ENCODE assay signal across 8 cellular contexts in genomic region chr11:45917286-45917622, GRCh38. TPM values are rescaled to one million over a fixed set of nuclear protein-coding genes. Genes with fewer than 3 reads are reported as not detected.
DNase-seq lines count a peak whose midpoint lies in the region; ATAC-seq and TF ChIP-seq lines count a peak whose summit lies in the region.

No MANE protein-coding gene starts in this region.

- peak overlapping the region; percentile 89 for H3K9ac ChIP-seq in SK-N-SH

- H3K36me3 ChIP-seq in SK-N-SH (replicated peaks in 1 of 2; ENCODE audit: control insufficient read depth in 1 of 2, insufficient read depth in 2 of 2, low read length in 1 of 2) (peaks cover 0 to 28% of the 10 kb centered on the region in 2 experiments), RWPE2 (ENCODE audit: low read depth) (peaks cover 26% of the 10 kb centered on the region)

- H4K20me1 ChIP-seq in SK-N-SH (ENCODE audit: insufficient read depth), result no peaks in the 10 kb centered on the region

- peak overlapping the region; percentile 95 to 99 for H3K4me3 ChIP-seq in SK-N-SH (ENCODE audit: low read depth in 2 of 2, low read length in 1 of 2)
- peak overlapping the region; percentile 88 for H3K4me3 ChIP-seq in RWPE2 (ENCODE audit: severe bottlenecking)
- H3K4me3 ChIP-seq in fibroblast of the aortic adventitia (ENCODE audit: low read depth, low read length), result peak overlapping the region; percentile 99
- peak overlapping the region; percentile 99 for H3K4me3 ChIP-seq in skeletal muscle cell (ENCODE audit: low read depth, low read length)

- peak overlapping the region; percentile 77 for H2AFZ ChIP-seq in SK-N-SH (ENCODE audit: low read depth)

- ATAC-seq in SK-N-SH treated with all-trans-retinoic acid at 6 μM for 48 hours (no peak), RWPE2 (ENCODE audit: low read depth) (no peak), HG02970 (IDR thresholded peaks at IDR 0.05; ENCODE audit: low FRiP score, unreplicated experiment) (no peak)

- peak overlapping the region; percentile 83 to 89 for H3K27ac ChIP-seq in SK-N-SH (ENCODE audit: low read depth in 2 of 2, low read length in 1 of 2)
- peak overlapping the region; percentile 66 for H3K27ac ChIP-seq in RWPE2 (ENCODE audit: poor library complexity, severe bottlenecking)

- DNase-seq in SK-N-SH (no peak), RWPE2 (ENCODE audit: low spot score) (peak; percentile 44), fibroblast of the aortic adventitia (ENCODE audit: low read depth) (no peak), skeletal muscle cell (ENCODE audit: low read depth) (no peak), NOMO-1 (lab: John Stamatoyannopoulos, UW; ENCODE audit: unreplicated experiment in 2 of 2) (no peak), NCI-H2171 (lab: John Stamatoyannopoulos, UW) (no peak)

- H3K79me2 ChIP-seq in SK-N-SH (ENCODE audit: insufficient read depth), result peaks cover 19% of the 10 kb centered on the region

- no peak for TF ChIP-seq EP300 in SK-N-SH (IDR thresholded peaks at IDR 0.05; ENCODE audit: borderline replicate concordance in 1 of 2, low read depth in 1 of 2, low read length in 1 of 2)

- TF ChIP-seq CTCF in SK-N-SH (IDR thresholded peaks at IDR 0.05) (no peak), RWPE2 (IDR thresholded peaks at IDR 0.05; ENCODE audit: poor library complexity, severe bottlenecking) (no peak), fibroblast of the aortic adventitia (IDR thresholded peaks at IDR 0.05; ENCODE audit: insufficient read depth, low read length) (no peak)

- 1% methylated on average over 14 of the region's 16 CpGs for WGBS in SK-N-SH (ENCODE audit: low lambda C conversion rate)

- no peaks in the 10 kb centered on the region for H3K9me2 ChIP-seq in SK-N-SH

- no peak for TF ChIP-seq RAD21 in SK-N-SH (IDR thresholded peaks at IDR 0.05; ENCODE audit: low read length)

- peak overlapping the region; percentile 97 for H3K4me2 ChIP-seq in SK-N-SH

- CTCF ChIA-PET in SK-N-SH (lab: Yijun Ruan, JAX), result interaction anchor here (0.9 to 6.2 kb wide), 5 partner anchors 19 to 322 kb away, joined by 3 to 35 read pairs (median 4); no protein-coding TSS in a partner anchor

- peaks cover 4% of the 10 kb centered on the region for H3F3A ChIP-seq in SK-N-SH (replicated peaks; ENCODE audit: insufficient read depth)

- H3K9me3 ChIP-seq in SK-N-SH (no peaks in the 10 kb centered on the region), RWPE2 (ENCODE audit: severe bottlenecking) (no peaks in the 10 kb centered on the region)

- H3K27me3 ChIP-seq in SK-N-SH (ENCODE audit: insufficient read depth) (no peaks in the 10 kb centered on the region), RWPE2 (ENCODE audit: insufficient read depth, poor library complexity, severe bottlenecking) (no peaks in the 10 kb centered on the region)

- H3K4me1 ChIP-seq in SK-N-SH (ENCODE audit: control insufficient read depth in 1 of 2, insufficient read depth in 2 of 2, low read depth in 1 of 2, low read length in 1 of 2) (peaks cover 7 to 17% of the 10 kb centered on the region in 2 experiments; a peak in 3 of 4 replicates), RWPE2 (ENCODE audit: insufficient read depth, poor library complexity, severe bottlenecking) (peaks cover 3% of the 10 kb centered on the region)

- POLR2A ChIA-PET in SK-N-SH (lab: Yijun Ruan, JAX), result interaction anchor here (1.2 to 2.3 kb wide), 4 partner anchors 9 to 36 kb away, joined by 3 to 15 read pairs (median 4); no protein-coding TSS in a partner anchor

TF ChIP-seq in SK-N-SH, 30 proteins besides CTCF, POLR2A, EP300 and RAD21 (continues in another document):
- no peak for TF ChIP-seq PBX3 (IDR thresholded peaks at IDR 0.05)
- no peak for TF ChIP-seq CHD2 (IDR thresholded peaks at IDR 0.05; ENCODE audit: low read length, partially characterized antibody)
- TF ChIP-seq TCF12 (IDR thresholded peaks at IDR 0.05), result no peak
- no peak for TF ChIP-seq YY1 (IDR thresholded peaks at IDR 0.05; ENCODE audit: low read depth)
- no peak for TF ChIP-seq TAF1 (IDR thresholded peaks at IDR 0.05; ENCODE audit: borderline replicate concordance, low read depth, low read length)
- TF ChIP-seq ZBTB33 (IDR thresholded peaks at IDR 0.05; ENCODE audit: borderline replicate concordance, low read depth), result no peak

TF ChIP-seq in SK-N-SH treated with all-trans-retinoic acid at 6 μM for 48 hours, 23 proteins besides CTCF, POLR2A, EP300 and RAD21:
- TF ChIP-seq ZNF8 (CRISPR knock-in tag; IDR thresholded peaks at IDR 0.05) (no peak), SNAI2 (CRISPR knock-in tag; IDR thresholded peaks at IDR 0.05) (no peak), ESRRG (CRISPR knock-in tag; IDR thresholded peaks at IDR 0.05) (no peak), ZNF70 (CRISPR knock-in tag; IDR thresholded peaks at IDR 0.05) (no peak), OSR1 (CRISPR knock-in tag; IDR thresholded peaks at IDR 0.05) (no peak), PATZ1 (CRISPR knock-in tag; IDR thresholded peaks at IDR 0.05; ENCODE audit: borderline replicate concordance) (no peak), CREB5 (CRISPR knock-in tag; IDR thresholded peaks at IDR 0.05; ENCODE audit: low read depth) (no peak), ZFP30 (CRISPR knock-in tag; IDR thresholded peaks at IDR 0.05) (no peak), PPARA (CRISPR knock-in tag; IDR thresholded peaks at IDR 0.05; ENCODE audit: borderline replicate concordance) (no peak), ZNF565 (CRISPR knock-in tag; conservative IDR thresholded peaks at IDR 0.05; ENCODE audit: low read depth) (no peak), RARB (CRISPR knock-in tag; IDR thresholded peaks at IDR 0.05) (no peak), CSRNP3 (CRISPR knock-in tag; IDR thresholded peaks at IDR 0.05) (no peak), ISL1 (CRISPR knock-in tag; IDR thresholded peaks at IDR 0.05) (no peak), ARNTL (CRISPR knock-in tag; IDR thresholded peaks at IDR 0.05; ENCODE audit: borderline replicate concordance, low read depth) (no peak), BACH2 (CRISPR knock-in tag; IDR thresholded peaks at IDR 0.05; ENCODE audit: borderline replicate concordance) (no peak)

RNA-seq across cellular contexts. Expression of gene PEX16, which starts 0.4 kb away (rescaled TPM):
- 44.1 and 46.4 TPM in 2 replicates for polyA plus RNA-seq in SK-N-SH (2012; rRNA removed)
- 22.0 and 28.1 TPM in 2 replicates for polyA plus RNA-seq in SK-N-SH (2012; cell fraction: cytosol; rRNA removed)
- 92.8 and 94.1 TPM in 2 replicates for polyA plus RNA-seq in SK-N-SH (2012; cell fraction: nucleus; rRNA removed)
- total RNA-seq in fibroblast of the aortic adventitia (ENCODE audit: low replicate concordance), result 14.6 and 24.0 TPM in 2 replicates

RNA-seq across cellular contexts. Expression of gene LARGE2, which starts 5.2 kb away (rescaled TPM):
- polyA plus RNA-seq in SK-N-SH (2012; rRNA removed), result 1.4 and 2.4 TPM in 2 replicates
- 0.94 and 1.6 TPM in 2 replicates for polyA plus RNA-seq in SK-N-SH (2012; cell fraction: cytosol; rRNA removed)
- 4.6 and 6.3 TPM in 2 replicates for polyA plus RNA-seq in SK-N-SH (2012; cell fraction: nucleus; rRNA removed)
- total RNA-seq in fibroblast of the aortic adventitia (ENCODE audit: low replicate concordance), result not detected in 2 replicates

RNA-seq across cellular contexts. Expression of gene FREY1, which starts 10.2 kb away (rescaled TPM):
- polyA plus RNA-seq in SK-N-SH (2012; rRNA removed), result 0.30 and 0.49 TPM in 2 replicates
- 0.14 TPM in 1 of 2 replicates, not detected in the other for polyA plus RNA-seq in SK-N-SH (2012; cell fraction: cytosol; rRNA removed)
- 0.89 and 1.3 TPM in 2 replicates for polyA plus RNA-seq in SK-N-SH (2012; cell fraction: nucleus; rRNA removed)
- total RNA-seq in fibroblast of the aortic adventitia (ENCODE audit: low replicate concordance), result 1.6 TPM in 1 of 2 replicates, not detected in the other

RNA-seq across cellular contexts. Expression of gene MAPK8IP1, which starts 31.8 kb away (rescaled TPM):
- polyA plus RNA-seq in SK-N-SH (2012; rRNA removed), result 11.0 and 12.5 TPM in 2 replicates
- 6.0 and 9.8 TPM in 2 replicates for polyA plus RNA-seq in SK-N-SH (2012; cell fraction: cytosol; rRNA removed)
- 21.1 and 22.5 TPM in 2 replicates for polyA plus RNA-seq in SK-N-SH (2012; cell fraction: nucleus; rRNA removed)
- 8.0 and 8.1 TPM in 2 replicates for total RNA-seq in fibroblast of the aortic adventitia (ENCODE audit: low replicate concordance)
